1 cellular context compared by ENCODE assay signal in the genomic region with DNA sequence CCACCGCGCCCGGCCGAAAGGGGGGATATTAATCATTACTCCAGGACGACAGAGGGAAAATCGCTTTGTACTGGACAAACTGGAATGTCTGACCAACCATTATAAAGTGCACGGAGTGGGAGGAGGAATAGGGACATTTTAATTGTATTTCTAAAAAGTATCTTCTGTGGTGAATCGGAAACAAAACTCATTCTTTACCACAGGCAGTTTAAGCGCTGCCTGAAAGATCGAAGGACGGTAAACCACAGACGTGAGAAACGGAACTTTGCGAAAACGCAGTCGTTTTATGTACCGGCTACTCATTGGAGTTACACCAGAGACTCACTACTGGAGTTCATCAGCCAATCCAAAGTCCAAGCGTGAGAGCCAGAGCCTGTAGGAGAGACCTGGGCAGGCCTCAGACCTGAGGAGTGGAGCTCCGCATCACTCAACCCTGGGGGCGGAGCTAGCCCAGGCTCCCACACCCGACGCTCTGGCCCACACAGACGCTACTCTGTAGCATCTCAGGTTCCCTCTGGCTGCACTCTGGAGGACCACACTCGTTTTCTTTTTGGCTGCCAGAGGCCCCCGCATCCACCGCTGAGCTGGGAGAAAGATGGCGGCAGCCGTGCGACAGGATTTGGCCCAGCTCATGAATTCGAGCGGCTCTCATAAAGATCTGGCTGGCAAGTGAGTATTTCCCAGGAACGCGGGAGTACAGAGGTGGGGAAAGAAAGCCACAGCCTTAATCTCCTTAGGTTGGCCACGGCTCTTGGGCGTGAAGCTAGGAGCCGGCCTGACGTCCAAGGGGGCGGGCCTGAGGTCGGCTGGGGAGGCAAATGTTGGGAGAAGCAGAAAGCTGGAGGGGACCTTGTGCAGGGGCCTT.
TF ChIP-seq lines count a peak whose summit lies in the region.

COPS4 (plus strand) TSS at position 554 of the 865 bp plus-strand sequence; CDS start at position 596, 42 bp downstream.

TF ChIP-seq in HepG2, 621 proteins besides CTCF, POLR2A, EP300 and RAD21 (continued from another document and continues in another):
- TF ChIP-seq ZNF605 (CRISPR knock-in tag; IDR thresholded peaks at IDR 0.05) (no peak; the same call in 1 of the 2 replicates), ZNF564 (CRISPR knock-in tag; IDR thresholded peaks at IDR 0.05) (peak; percentile 79; the same call in 1 of the 2 replicates), THAP8 (CRISPR knock-in tag; IDR thresholded peaks at IDR 0.05; ENCODE audit: borderline replicate concordance) (peak; percentile 89; the same call in 1 of the 2 replicates), ZMYM2 (CRISPR knock-in tag; IDR thresholded peaks at IDR 0.05) (peak; percentile 74), TEAD3 (CRISPR knock-in tag; optimal IDR thresholded peaks at IDR 0.05; ENCODE audit: borderline replicate concordance) (peak; percentile 69), IRF2 (CRISPR knock-in tag; IDR thresholded peaks at IDR 0.05) (peak; percentile 97), ZNF781 (CRISPR knock-in tag; IDR thresholded peaks at IDR 0.05; ENCODE audit: borderline replicate concordance, not compliant biosample characterization) (peak; percentile 6), ZSCAN20 (CRISPR knock-in tag; IDR thresholded peaks at IDR 0.05; ENCODE audit: borderline replicate concordance) (no peak), SNAI1 (CRISPR knock-in tag; IDR thresholded peaks at IDR 0.05; ENCODE audit: borderline replicate concordance) (no peak), ZFP36L2 (CRISPR knock-in tag; IDR thresholded peaks at IDR 0.05) (no peak), ZBTB38 (CRISPR knock-in tag; IDR thresholded peaks at IDR 0.05) (peak; percentile 57; the same call in 1 of the 2 replicates), FIP1L1 (IDR thresholded peaks at IDR 0.05; ENCODE audit: borderline replicate concordance, insufficient read depth, low read depth, low read length) (no peak), ZNF329 (CRISPR knock-in tag; IDR thresholded peaks at IDR 0.05; ENCODE audit: low read depth) (no peak), ZNF121 (CRISPR knock-in tag; IDR thresholded peaks at IDR 0.05) (0 out of 2 replicates have a peak, but pooled peaks have one; percentile 32), ZNF773 (CRISPR knock-in tag; IDR thresholded peaks at IDR 0.05; ENCODE audit: borderline replicate concordance) (no peak), ELF4 (CRISPR knock-in tag; IDR thresholded peaks at IDR 0.05; ENCODE audit: borderline replicate concordance) (no peak), RBM39 (IDR thresholded peaks at IDR 0.05; ENCODE audit: low read depth, low read length, poor library complexity, severe bottlenecking) (peak; percentile 33), SALL2 (CRISPR knock-in tag; IDR thresholded peaks at IDR 0.05) (peak; percentile 78), ASH2L (IDR thresholded peaks at IDR 0.05; ENCODE audit: insufficient read length, low read depth, low read length) (peak; percentile 95), HDAC2 (CRISPR knock-in tag; IDR thresholded peaks at IDR 0.05) (peak; percentile 83), KAT2B (IDR thresholded peaks at IDR 0.05; ENCODE audit: borderline replicate concordance, low read depth, low read length) (no peak), ZNF331 (CRISPR knock-in tag; IDR thresholded peaks at IDR 0.05) (peak; percentile 97), KIAA2018 (CRISPR knock-in tag; IDR thresholded peaks at IDR 0.05; ENCODE audit: borderline replicate concordance) (no peak), SNAPC2 (CRISPR knock-in tag; IDR thresholded peaks at IDR 0.05) (0 out of 2 replicates have a peak, but pooled peaks have one; percentile 25), TP53 (CRISPR knock-in tag; conservative IDR thresholded peaks at IDR 0.05) (no peak), ZNF710 (CRISPR knock-in tag; IDR thresholded peaks at IDR 0.05; ENCODE audit: borderline replicate concordance) (peak; percentile 85; the same call in 1 of the 2 replicates), RFX3 (CRISPR knock-in tag; IDR thresholded peaks at IDR 0.05) (peak; percentile 4; the same call in 1 of the 2 replicates), ZBTB21 (CRISPR knock-in tag; IDR thresholded peaks at IDR 0.05) (peak; percentile 32; the same call in 1 of the 2 replicates)
- TF ChIP-seq, protein P1, sequence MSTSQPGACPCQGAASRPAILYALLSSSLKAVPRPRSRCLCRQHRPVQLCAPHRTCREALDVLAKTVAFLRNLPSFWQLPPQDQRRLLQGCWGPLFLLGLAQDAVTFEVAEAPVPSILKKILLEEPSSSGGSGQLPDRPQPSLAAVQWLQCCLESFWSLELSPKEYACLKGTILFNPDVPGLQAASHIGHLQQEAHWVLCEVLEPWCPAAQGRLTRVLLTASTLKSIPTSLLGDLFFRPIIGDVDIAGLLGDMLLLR (CRISPR knock-in tag; IDR thresholded peaks at IDR 0.05), result no peak
- TF ChIP-seq, protein P2, sequence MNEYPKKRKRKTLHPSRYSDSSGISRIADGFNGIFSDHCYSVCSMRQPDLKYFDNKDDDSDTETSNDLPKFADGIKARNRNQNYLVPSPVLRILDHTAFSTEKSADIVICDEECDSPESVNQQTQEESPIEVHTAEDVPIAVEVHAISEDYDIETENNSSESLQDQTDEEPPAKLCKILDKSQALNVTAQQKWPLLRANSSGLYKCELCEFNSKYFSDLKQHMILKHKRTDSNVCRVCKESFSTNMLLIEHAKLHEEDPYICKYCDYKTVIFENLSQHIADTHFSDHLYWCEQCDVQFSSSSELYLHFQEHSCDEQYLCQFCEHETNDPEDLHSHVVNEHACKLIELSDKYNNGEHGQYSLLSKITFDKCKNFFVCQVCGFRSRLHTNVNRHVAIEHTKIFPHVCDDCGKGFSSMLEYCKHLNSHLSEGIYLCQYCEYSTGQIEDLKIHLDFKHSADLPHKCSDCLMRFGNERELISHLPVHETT (CRISPR knock-in tag; conservative IDR thresholded peaks at IDR 0.05), result peak; percentile 88
- TF ChIP-seq, protein P3, sequence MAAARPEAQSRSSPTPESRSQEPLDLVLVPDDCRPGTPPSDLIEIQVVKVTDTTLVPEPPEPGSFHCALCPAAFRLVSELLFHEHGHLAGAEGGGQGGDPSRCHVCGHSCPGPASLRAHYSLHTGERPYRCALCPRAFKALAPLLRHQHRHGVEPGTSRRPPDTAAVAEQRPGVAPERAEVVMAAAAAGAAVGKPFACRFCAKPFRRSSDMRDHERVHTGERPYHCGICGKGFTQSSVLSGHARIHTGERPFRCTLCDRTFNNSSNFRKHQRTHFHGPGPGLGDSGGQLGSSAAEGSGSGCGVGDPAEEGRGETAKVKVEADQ (CRISPR knock-in tag; IDR thresholded peaks at IDR 0.05; ENCODE audit: borderline replicate concordance), result peak; percentile 77
- TF ChIP-seq, protein P4, sequence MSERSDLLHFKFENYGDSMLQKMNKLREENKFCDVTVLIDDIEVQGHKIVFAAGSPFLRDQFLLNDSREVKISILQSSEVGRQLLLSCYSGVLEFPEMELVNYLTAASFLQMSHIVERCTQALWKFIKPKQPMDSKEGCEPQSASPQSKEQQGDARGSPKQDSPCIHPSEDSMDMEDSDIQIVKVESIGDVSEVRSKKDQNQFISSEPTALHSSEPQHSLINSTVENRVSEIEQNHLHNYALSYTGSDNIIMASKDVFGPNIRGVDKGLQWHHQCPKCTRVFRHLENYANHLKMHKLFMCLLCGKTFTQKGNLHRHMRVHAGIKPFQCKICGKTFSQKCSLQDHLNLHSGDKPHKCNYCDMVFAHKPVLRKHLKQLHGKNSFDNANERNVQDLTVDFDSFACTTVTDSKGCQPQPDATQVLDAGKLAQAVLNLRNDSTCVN (CRISPR knock-in tag; IDR thresholded peaks at IDR 0.05; ENCODE audit: borderline replicate concordance), result no peak
- TF ChIP-seq, protein P5, sequence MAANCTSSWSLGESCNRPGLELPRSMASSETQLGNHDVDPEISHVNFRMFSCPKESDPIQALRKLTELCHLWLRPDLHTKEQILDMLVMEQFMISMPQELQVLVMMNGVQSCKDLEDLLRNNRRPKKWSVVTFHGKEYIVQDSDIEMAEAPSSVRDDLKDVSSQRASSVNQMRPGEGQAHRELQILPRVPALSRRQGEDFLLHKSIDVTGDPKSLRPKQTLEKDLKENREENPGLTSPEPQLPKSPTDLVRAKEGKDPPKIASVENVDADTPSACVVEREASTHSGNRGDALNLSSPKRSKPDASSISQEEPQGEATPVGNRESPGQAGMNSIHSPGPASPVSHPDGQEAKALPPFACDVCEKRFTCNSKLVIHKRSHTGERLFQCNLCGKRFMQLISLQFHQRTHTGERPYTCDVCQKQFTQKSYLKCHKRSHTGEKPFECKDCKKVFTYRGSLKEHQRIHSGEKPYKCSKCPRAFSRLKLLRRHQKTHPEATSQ (CRISPR knock-in tag; IDR thresholded peaks at IDR 0.05; ENCODE audit: borderline replicate concordance), result peak; percentile 37; the same call in 1 of the 2 replicates
- TF ChIP-seq, protein P6, sequence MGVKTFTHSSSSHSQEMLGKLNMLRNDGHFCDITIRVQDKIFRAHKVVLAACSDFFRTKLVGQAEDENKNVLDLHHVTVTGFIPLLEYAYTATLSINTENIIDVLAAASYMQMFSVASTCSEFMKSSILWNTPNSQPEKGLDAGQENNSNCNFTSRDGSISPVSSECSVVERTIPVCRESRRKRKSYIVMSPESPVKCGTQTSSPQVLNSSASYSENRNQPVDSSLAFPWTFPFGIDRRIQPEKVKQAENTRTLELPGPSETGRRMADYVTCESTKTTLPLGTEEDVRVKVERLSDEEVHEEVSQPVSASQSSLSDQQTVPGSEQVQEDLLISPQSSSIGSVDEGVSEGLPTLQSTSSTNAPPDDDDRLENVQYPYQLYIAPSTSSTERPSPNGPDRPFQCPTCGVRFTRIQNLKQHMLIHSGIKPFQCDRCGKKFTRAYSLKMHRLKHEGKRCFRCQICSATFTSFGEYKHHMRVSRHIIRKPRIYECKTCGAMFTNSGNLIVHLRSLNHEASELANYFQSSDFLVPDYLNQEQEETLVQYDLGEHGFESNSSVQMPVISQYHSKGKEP (CRISPR knock-in tag; IDR thresholded peaks at IDR 0.05), result no peak
